Comparison of ENCODE assay signal across 8 cellular contexts in genomic region chr7:77351539-77352004, GRCh38.
DNase-seq lines count a peak whose midpoint lies in the region; ATAC-seq and TF ChIP-seq lines count a peak whose summit lies in the region.

No MANE protein-coding gene starts in this region.

- peak; percentile 92 for ATAC-seq in GM21367 (IDR thresholded peaks at IDR 0.05; ENCODE audit: unreplicated experiment)

- H3K36me3 ChIP-seq in stomach, result peaks cover 0 to 35% (median 10%) of the 10 kb centered on the region in 4 donors
- peaks cover 0 to 14% (median 0%) of the 10 kb centered on the region in 3 donors for H3K36me3 ChIP-seq in esophagus squamous epithelium

- DNase-seq in CMK (ENCODE audit: low read depth) (peak; percentile 55), HL-60 (ENCODE audit: low read depth in 1 of 2, low spot score in 1 of 2) (peak; percentile 72 to 93), iPS DF 4.7 (ENCODE audit: extremely low read depth, low spot score) (peak; percentile 7), stomach (peak; percentile 30), coronary artery (ENCODE audit: low spot score) (no peak), esophagus squamous epithelium (lab: John Stamatoyannopoulos, UW) (no peak)
- DNase-seq in activated CD8-positive, alpha-beta memory T cell treated with anti-CD3 and anti-CD28 coated beads for 24 hours, result peak; percentile 84

- H3K4me3 ChIP-seq in HL-60 (replicated peaks; ENCODE audit: insufficient read depth, low read length) (no peak overlapping the region), stomach (no peak overlapping the region), coronary artery (no peak overlapping the region), esophagus squamous epithelium (no peak overlapping the region)

- H3K9me3 ChIP-seq in stomach (no peaks in the 10 kb centered on the region), esophagus squamous epithelium (no peaks in the 10 kb centered on the region)

- intact Hi-C loops in stomach (cut with DNase I; ENCODE audit: low total_unique reads), result no loop called here
- intact Hi-C loops in esophagus squamous epithelium (cut with DNase I), result no loop called here

- WGBS in stomach, 5 donors, result 60 to 67% (median 62%) methylated on average over 5 of the region's 5 CpGs
- 32 to 61% methylated on average over 5 of the region's 5 CpGs for WGBS in esophagus squamous epithelium, 2 donors

- no peak for TF ChIP-seq EP300 in stomach (IDR thresholded peaks at IDR 0.05)

- H3K27me3 ChIP-seq in HL-60 (ENCODE audit: insufficient read depth, poor library complexity, severe bottlenecking), result no peaks in the 10 kb centered on the region
- no peaks in the 10 kb centered on the region for H3K27me3 ChIP-seq in stomach
- no peaks in the 10 kb centered on the region for H3K27me3 ChIP-seq in esophagus squamous epithelium

- H3K27ac ChIP-seq in HL-60 (replicated peaks) (peak overlapping the region; percentile 77), stomach (peak overlapping the region in 3 of 5 donors; percentile 1 to 52 (median 18)), coronary artery (peak overlapping the region in 1 of 2 donors; percentile 23), esophagus squamous epithelium (peak overlapping the region in 2 of 4 donors; percentile 7 to 34)

- peaks cover 4 to 50% (median 21%) of the 10 kb centered on the region in 4 donors for H3K4me1 ChIP-seq in stomach
- H3K4me1 ChIP-seq in esophagus squamous epithelium, result peaks cover 0 to 24% (median 0%) of the 10 kb centered on the region in 3 donors

- TF ChIP-seq POLR2A in stomach (IDR thresholded peaks at IDR 0.05) (no peak), esophagus squamous epithelium (IDR thresholded peaks at IDR 0.05) (no peak)

- TF ChIP-seq CTCF in HL-60 (IDR thresholded peaks at IDR 0.05; ENCODE audit: insufficient read depth, low read length) (no peak), stomach (IDR thresholded peaks at IDR 0.05) (no peak), coronary artery (IDR thresholded peaks at IDR 0.05) (no peak), esophagus squamous epithelium (IDR thresholded peaks at IDR 0.05) (no peak)

Comparison
In these comparisons a context has a peak if more than half of its experiments do, and no peak if none do; other contexts are left out.
1. DNase-seq: peak in CMK (single experiment), HL-60 (2 of 2), activated CD8-positive, alpha-beta memory T cell treated with anti-CD3 and anti-CD28 coated beads for 24 hours (single experiment), iPS DF 4.7 (single experiment) and stomach (single experiment); none in coronary artery (single experiment) and esophagus squamous epithelium (single experiment).